2 cellular contexts compared by ENCODE assay signal in genomic region chr16:89582614-89583196, GRCh38.
TF ChIP-seq lines count a peak whose summit lies in the region.

No MANE protein-coding gene starts in this region.

TF ChIP-seq in IMR-90, 13 proteins besides CTCF, POLR2A, EP300 and RAD21:
- TF ChIP-seq RFX5 (IDR thresholded peaks at IDR 0.05; ENCODE audit: low read depth, low read length): no peak
- no peak for TF ChIP-seq SMC3 (IDR thresholded peaks at IDR 0.05; ENCODE audit: low read depth, low read length)
- TF ChIP-seq FOS (IDR thresholded peaks at IDR 0.05; ENCODE audit: low read depth, low read length): no peak
- TF ChIP-seq MAZ (IDR thresholded peaks at IDR 0.05; ENCODE audit: borderline replicate concordance, low read depth, low read length): no peak
- no peak for TF ChIP-seq RCOR1 (IDR thresholded peaks at IDR 0.05; ENCODE audit: insufficient replicate concordance, low read length)
- TF ChIP-seq CEBPB (IDR thresholded peaks at IDR 0.05; ENCODE audit: low read depth, low read length): no peak

TF ChIP-seq in liver, 16 proteins besides CTCF, POLR2A, EP300 and RAD21:
- TF ChIP-seq SP1 (IDR thresholded peaks at IDR 0.05) (no peak), YY1 (IDR thresholded peaks at IDR 0.05) (no peak)
